Comparison of ENCODE assay signal across 23 cellular contexts in genomic region chr2:217840522-217840921, GRCh38.
A peak's percentile ranks its signal among the peaks of the same experiment; 100 is the strongest.
DNase-seq lines count a peak whose midpoint lies in the region; ATAC-seq and TF ChIP-seq lines count a peak whose summit lies in the region.
"Had no signal": no experiment of that assay in that cellular context is flagged by ENCODE, and none has a peak within 500 bp of the region (broad histone marks: within the 10 kb centered on the region; RNA-seq: fewer than 3 reads in every experiment).

No MANE protein-coding gene starts in this region.

- POLR2A ChIA-PET in Caco-2 (lab: Charles Lee): no interaction called here

- peaks cover 0 to 31% (median 0%) of the 10 kb centered on the region in 3 donors for H3K36me3 ChIP-seq in esophagus squamous epithelium
- peaks cover 17 to 55% (median 37%) of the 10 kb centered on the region in 4 donors for H3K36me3 ChIP-seq in sigmoid colon
- H3K36me3 ChIP-seq in upper lobe of right lung: peaks cover 57% of the 10 kb centered on the region
- peaks cover 64 to 66% of the 10 kb centered on the region in 2 experiments for H3K36me3 ChIP-seq in mesenchymal stem cell (ENCODE audit: control insufficient read depth in 1 of 2, insufficient read depth in 2 of 2, low read depth in 1 of 2, low read length in 2 of 2)
- H3K36me3 ChIP-seq in Caco-2 (ENCODE audit: control insufficient read depth, insufficient read depth, low read length): no peaks in the 10 kb centered on the region

- H3K4me1 ChIP-seq in esophagus squamous epithelium (peaks cover 6 to 89% (median 50%) of the 10 kb centered on the region in 3 donors), sigmoid colon (peaks cover 0 to 100% (median 99%) of the 10 kb centered on the region in 4 donors), upper lobe of right lung (peaks cover 78% of the 10 kb centered on the region), mesenchymal stem cell (ENCODE audit: control insufficient read depth, insufficient read depth, low read depth, low read length) (peaks cover 11% of the 10 kb centered on the region), Caco-2 (no peaks in the 10 kb centered on the region)

- no peak overlapping the region for H3K4ac ChIP-seq in mesenchymal stem cell (ENCODE audit: low read depth in 1 of 2, low read length in 2 of 2)

- CTCF ChIA-PET in Caco-2 (lab: Charles Lee): no interaction called here

- H2BK12ac ChIP-seq in mesenchymal stem cell (ENCODE audit: low read length in 2 of 2): no peak overlapping the region

- no peak overlapping the region for H2AK5ac ChIP-seq in mesenchymal stem cell (ENCODE audit: low read length, severe bottlenecking)

- H3K18ac ChIP-seq in mesenchymal stem cell (ENCODE audit: low read depth in 1 of 2, low read length in 2 of 2): no peak overlapping the region

- no peak overlapping the region for H4K91ac ChIP-seq in mesenchymal stem cell (ENCODE audit: low read length)

- DNase-seq in esophagus squamous epithelium (lab: John Stamatoyannopoulos, UW) (no peak), left lobe of liver (ENCODE audit: low spot score) (no peak), sigmoid colon (no peak), upper lobe of right lung (no peak), mesenchymal stem cell (no peak), NCI-H1048 (lab: John Stamatoyannopoulos, UW) (no peak), Caco-2 (no peak)
- DNase-seq: activated CD4-positive, CD25-positive, alpha-beta regulatory T cell treated with anti-CD3 and anti-CD28 coated beads, Interleukin-2, amount 50 U/mL, for 72 hours; activated CD8-positive, alpha-beta T cell treated with anti-CD3 and anti-CD28 coated beads for 36 hours; activated effector memory CD4-positive, alpha-beta T cell treated with anti-CD3 and anti-CD28 coated beads, Interleukin-2, amount 50 U/mL, for 16 hours; activated naive CD8-positive, alpha-beta T cell treated with anti-CD3 and anti-CD28 coated beads, Interleukin-2, amount 10 ng/mL, durations not matched to agents 7 days and 5 days; C1 segment of cervical spinal cord; DMS79; GDM1; HCEC 1CT; kidney glomerular epithelial cell; mesendoderm; NCI-H1417 treated with DMSO at 0.1 percent for 48 hours; SK-N-SH; small intestine had no signal

- H3K4me3 ChIP-seq in esophagus squamous epithelium (no peak overlapping the region), sigmoid colon (no peak overlapping the region), upper lobe of right lung (no peak overlapping the region), mesenchymal stem cell (ENCODE audit: insufficient read depth in 1 of 2, low read depth in 1 of 2, low read length in 2 of 2) (no peak overlapping the region), Caco-2 (ENCODE audit: low read depth, low read length) (no peak overlapping the region)
- H3K4me3 ChIP-seq: prostate gland had no signal

- H3K27ac ChIP-seq in esophagus squamous epithelium (peak overlapping the region in 3 of 4 donors; percentile 73 to 93 (median 90)), sigmoid colon (peak overlapping the region; percentile 85 to 98 (median 92)), upper lobe of right lung (peak overlapping the region; percentile 81), mesenchymal stem cell (ENCODE audit: low read length, poor library complexity, severe bottlenecking) (no peak overlapping the region)

- TF ChIP-seq EP300 in sigmoid colon (IDR thresholded peaks at IDR 0.05): no peak

- H3K23ac ChIP-seq in mesenchymal stem cell (ENCODE audit: low read length in 2 of 2): no peak overlapping the region

- H3K27me3 ChIP-seq in esophagus squamous epithelium (no peaks in the 10 kb centered on the region), sigmoid colon (no peaks in the 10 kb centered on the region), upper lobe of right lung (no peaks in the 10 kb centered on the region), mesenchymal stem cell (ENCODE audit: control insufficient read depth in 1 of 2, insufficient read depth in 1 of 2, low read length in 2 of 2) (no peaks in the 10 kb centered on the region), Caco-2 (replicated peaks; ENCODE audit: control insufficient read depth, insufficient read depth, low read length) (no peaks in the 10 kb centered on the region)

- no peak overlapping the region for H2AFZ ChIP-seq in mesenchymal stem cell (ENCODE audit: low read depth, low read length)

- no peak for TF ChIP-seq POLR2A in esophagus squamous epithelium (IDR thresholded peaks at IDR 0.05)
- TF ChIP-seq POLR2A in sigmoid colon (IDR thresholded peaks at IDR 0.05): no peak

- no peak overlapping the region for H4K8ac ChIP-seq in mesenchymal stem cell (ENCODE audit: low read length)

- H3K9me3 Mint-ChIP-seq in Caco-2 (ENCODE audit: unreplicated experiment): no peaks in the 10 kb centered on the region
- H3K9me3 Mint-ChIP-seq: activated CD8-positive, alpha-beta T cell treated with anti-CD3 and anti-CD28 coated beads for 36 hours; activated naive CD8-positive, alpha-beta T cell treated with anti-CD3 and anti-CD28 coated beads, Interleukin-2, amount 10 ng/mL, durations not matched to agents 7 days and 5 days; stimulated activated naive CD8-positive, alpha-beta T cell treated with anti-CD3 and anti-CD28 coated beads, Interleukin-15, Interleukin-2, amounts not matched to agents 100 ng/mL and 50 ng/mL, for 24 hours; T-helper 1 cell treated with Interleukin-12 subunit alpha and Interleukin-12 subunit beta and Interleukin-4 antibody, amounts not matched to agents 30 μg/mL and 1 μg/mL, for 36 hours had no signal

- WGBS in esophagus squamous epithelium, 2 donors: 63 to 100% methylated on average over 1 to 3 of the region's 3 CpGs
- 86 to 90% methylated on average over 3 of the region's 3 CpGs for WGBS in sigmoid colon, 2 donors
- 90% methylated on average over 3 of the region's 3 CpGs for WGBS in mesenchymal stem cell

- no peak overlapping the region for H2BK5ac ChIP-seq in mesenchymal stem cell (ENCODE audit: low read depth, low read length, poor library complexity, severe bottlenecking)

- no peaks in the 10 kb centered on the region for H3K4me1 Mint-ChIP-seq in Caco-2 (ENCODE audit: low read depth, unreplicated experiment)
- H3K4me1 Mint-ChIP-seq: activated naive CD8-positive, alpha-beta T cell treated with anti-CD3 and anti-CD28 coated beads, Interleukin-2, amount 10 ng/mL, durations not matched to agents 7 days and 5 days had no signal

- no peak overlapping the region for H3K4me2 ChIP-seq in mesenchymal stem cell (ENCODE audit: low read length, poor library complexity, severe bottlenecking)
- H3K4me2 ChIP-seq: SK-N-SH had no signal

- H3K36me3 Mint-ChIP-seq in Caco-2 (ENCODE audit: insufficient read depth, unreplicated experiment): peaks cover 4% of the 10 kb centered on the region
- H3K36me3 Mint-ChIP-seq: activated naive CD8-positive, alpha-beta T cell treated with anti-CD3 and anti-CD28 coated beads, Interleukin-2, amount 10 ng/mL, durations not matched to agents 7 days and 5 days had no signal

- intact Hi-C loops in esophagus squamous epithelium (cut with DNase I) (no loop called here), sigmoid colon (cut with DNase I) (no loop called here), upper lobe of right lung (cut with DNase I) (no loop called here), Caco-2 (cut with micrococcal nuclease; ENCODE audit: unreplicated experiment) (no loop called here)

- no peak overlapping the region for H2BK120ac ChIP-seq in mesenchymal stem cell (ENCODE audit: low read depth, low read length)

- no peak overlapping the region for H2BK15ac ChIP-seq in mesenchymal stem cell (ENCODE audit: low read depth, poor library complexity, severe bottlenecking)

- H3K27ac Mint-ChIP-seq in Caco-2 (ENCODE audit: unreplicated experiment): no peak overlapping the region
- H3K27ac Mint-ChIP-seq: activated CD8-positive, alpha-beta T cell treated with anti-CD3 and anti-CD28 coated beads for 36 hours; activated naive CD8-positive, alpha-beta T cell treated with anti-CD3 and anti-CD28 coated beads, Interleukin-2, amount 10 ng/mL, durations not matched to agents 7 days and 5 days; stimulated activated naive CD8-positive, alpha-beta T cell treated with anti-CD3 and anti-CD28 coated beads, Interleukin-15, Interleukin-2, amounts not matched to agents 100 ng/mL and 50 ng/mL, for 24 hours; T-helper 1 cell treated with Interleukin-12 subunit alpha and Interleukin-12 subunit beta and Interleukin-4 antibody, amounts not matched to agents 30 μg/mL and 1 μg/mL, for 36 hours had no signal

- no TSS peak for BruUV-seq in Caco-2 (replicated peaks; lab: Mats Ljungman, UMichigan)

- H3K4me3 Mint-ChIP-seq in Caco-2 (ENCODE audit: unreplicated experiment): no peak overlapping the region
- H3K4me3 Mint-ChIP-seq: activated CD8-positive, alpha-beta T cell treated with anti-CD3 and anti-CD28 coated beads for 36 hours; activated naive CD8-positive, alpha-beta T cell treated with anti-CD3 and anti-CD28 coated beads, Interleukin-2, amount 10 ng/mL, durations not matched to agents 7 days and 5 days; stimulated activated naive CD8-positive, alpha-beta T cell treated with anti-CD3 and anti-CD28 coated beads, Interleukin-15, Interleukin-2, amounts not matched to agents 100 ng/mL and 50 ng/mL, for 24 hours; T-helper 1 cell treated with Interleukin-12 subunit alpha and Interleukin-12 subunit beta and Interleukin-4 antibody, amounts not matched to agents 30 μg/mL and 1 μg/mL, for 36 hours had no signal

- no peak overlapping the region for H3K14ac ChIP-seq in mesenchymal stem cell (ENCODE audit: low read length in 2 of 2)

- TF ChIP-seq CTCF in esophagus squamous epithelium (IDR thresholded peaks at IDR 0.05) (no peak), sigmoid colon (IDR thresholded peaks at IDR 0.05) (no peak), upper lobe of right lung (IDR thresholded peaks at IDR 0.05) (no peak), Caco-2 (IDR thresholded peaks at IDR 0.05; ENCODE audit: insufficient read depth in 1 of 2, low read depth in 1 of 2, low read length in 1 of 2, severe bottlenecking in 1 of 2, unreplicated experiment in 1 of 2) (no peak)

- H3K79me1 ChIP-seq in mesenchymal stem cell (replicated peaks; ENCODE audit: low read length, poor library complexity, severe bottlenecking): peaks cover 21% of the 10 kb centered on the region

- ATAC-seq in left lobe of liver (peak; percentile 8), upper lobe of right lung (no peak)
- ATAC-seq: activated CD8-positive, alpha-beta T cell treated with anti-CD3 and anti-CD28 coated beads for 36 hours had no signal

- H3K27me3 Mint-ChIP-seq in Caco-2 (ENCODE audit: insufficient read depth, unreplicated experiment): no peaks in the 10 kb centered on the region
- H3K27me3 Mint-ChIP-seq: activated CD8-positive, alpha-beta T cell treated with anti-CD3 and anti-CD28 coated beads for 36 hours; activated naive CD8-positive, alpha-beta T cell treated with anti-CD3 and anti-CD28 coated beads, Interleukin-2, amount 10 ng/mL, durations not matched to agents 7 days and 5 days; stimulated activated naive CD8-positive, alpha-beta T cell treated with anti-CD3 and anti-CD28 coated beads, Interleukin-15, Interleukin-2, amounts not matched to agents 100 ng/mL and 50 ng/mL, for 24 hours had no signal

- no peaks in the 10 kb centered on the region for H3K9me3 ChIP-seq in esophagus squamous epithelium
- H3K9me3 ChIP-seq in sigmoid colon: peaks cover 0 to 2% (median 0%) of the 10 kb centered on the region in 4 donors
- no peaks in the 10 kb centered on the region for H3K9me3 ChIP-seq in upper lobe of right lung
- peaks cover 7% of the 10 kb centered on the region for H3K9me3 ChIP-seq in mesenchymal stem cell (ENCODE audit: control insufficient read depth, low read length)
- H3K9me3 ChIP-seq in Caco-2: peaks cover 5% of the 10 kb centered on the region
- H3K9me3 ChIP-seq: prostate gland, SK-N-SH had no signal

- H3K9ac ChIP-seq in mesenchymal stem cell (ENCODE audit: low read length): no peak overlapping the region
- H3K9ac ChIP-seq: SK-N-SH had no signal
